1 cellular context compared by ENCODE assay signal in genomic region chr10:16527452-16527851, GRCh38.
A peak's percentile ranks its signal among the peaks of the same experiment; 100 is the strongest.
TF ChIP-seq lines count a peak whose summit lies in the region.

No MANE protein-coding gene starts in this region.

TF ChIP-seq in H1, 55 proteins besides CTCF, POLR2A, EP300 and RAD21 (continued from another document):
- peak; percentile 29 for TF ChIP-seq NANOG (IDR thresholded peaks at IDR 0.05; ENCODE audit: insufficient read depth, low read depth, low read length, poor library complexity, severe bottlenecking)
